1 cellular context compared by ENCODE assay signal in the genomic region with DNA sequence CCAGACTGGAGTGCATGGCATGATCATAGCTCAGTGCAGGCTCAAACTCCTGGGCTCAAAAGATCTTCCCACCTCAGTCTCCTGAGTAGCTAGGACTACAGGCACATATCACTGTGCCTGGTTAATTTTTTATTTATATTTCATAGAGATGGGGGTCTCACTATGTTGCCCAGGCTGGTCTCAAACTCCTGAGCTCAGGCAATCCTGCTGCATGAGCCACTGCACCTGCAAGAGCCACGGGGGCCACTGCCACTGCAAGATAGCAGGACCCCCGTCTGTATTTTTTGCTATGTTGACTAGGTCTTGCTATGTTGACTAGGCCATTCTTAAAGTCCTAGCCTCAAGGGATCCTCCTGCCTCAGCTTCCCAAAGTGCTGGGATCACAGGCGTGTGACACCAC.
TF ChIP-seq lines count a peak whose summit lies in the region.

No MANE protein-coding gene starts in this region.

TF ChIP-seq in HCT116, 20 proteins besides CTCF, POLR2A, EP300 and RAD21 (continued from another document):
- TF ChIP-seq FOSL1 (IDR thresholded peaks at IDR 0.05; ENCODE audit: low read depth) (no peak), CBX3 (IDR thresholded peaks at IDR 0.05; ENCODE audit: low read depth) (no peak), CEBPB (IDR thresholded peaks at IDR 0.05; ENCODE audit: low read depth) (no peak), ZNF274 (IDR thresholded peaks at IDR 0.05; ENCODE audit: low read depth, low read length) (no peak), ELF1 (IDR thresholded peaks at IDR 0.05; ENCODE audit: borderline replicate concordance, low read depth) (no peak), SRF (IDR thresholded peaks at IDR 0.05; ENCODE audit: low read depth) (no peak), SIN3A (IDR thresholded peaks at IDR 0.05; ENCODE audit: low read depth) (no peak), TCF7L2 (IDR thresholded peaks at IDR 0.05; ENCODE audit: borderline replicate concordance, extremely low read depth, insufficient read depth, insufficient read length) (no peak), YY1 (IDR thresholded peaks at IDR 0.05; ENCODE audit: extremely low read depth, insufficient replicate concordance, low read depth, low read length) (no peak), JUND (IDR thresholded peaks at IDR 0.05) (no peak)
- TF ChIP-seq, protein P1, sequence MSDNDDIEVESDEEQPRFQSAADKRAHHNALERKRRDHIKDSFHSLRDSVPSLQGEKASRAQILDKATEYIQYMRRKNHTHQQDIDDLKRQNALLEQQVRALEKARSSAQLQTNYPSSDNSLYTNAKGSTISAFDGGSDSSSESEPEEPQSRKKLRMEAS (IDR thresholded peaks at IDR 0.05) = no peak
- TF ChIP-seq, protein P2, sequence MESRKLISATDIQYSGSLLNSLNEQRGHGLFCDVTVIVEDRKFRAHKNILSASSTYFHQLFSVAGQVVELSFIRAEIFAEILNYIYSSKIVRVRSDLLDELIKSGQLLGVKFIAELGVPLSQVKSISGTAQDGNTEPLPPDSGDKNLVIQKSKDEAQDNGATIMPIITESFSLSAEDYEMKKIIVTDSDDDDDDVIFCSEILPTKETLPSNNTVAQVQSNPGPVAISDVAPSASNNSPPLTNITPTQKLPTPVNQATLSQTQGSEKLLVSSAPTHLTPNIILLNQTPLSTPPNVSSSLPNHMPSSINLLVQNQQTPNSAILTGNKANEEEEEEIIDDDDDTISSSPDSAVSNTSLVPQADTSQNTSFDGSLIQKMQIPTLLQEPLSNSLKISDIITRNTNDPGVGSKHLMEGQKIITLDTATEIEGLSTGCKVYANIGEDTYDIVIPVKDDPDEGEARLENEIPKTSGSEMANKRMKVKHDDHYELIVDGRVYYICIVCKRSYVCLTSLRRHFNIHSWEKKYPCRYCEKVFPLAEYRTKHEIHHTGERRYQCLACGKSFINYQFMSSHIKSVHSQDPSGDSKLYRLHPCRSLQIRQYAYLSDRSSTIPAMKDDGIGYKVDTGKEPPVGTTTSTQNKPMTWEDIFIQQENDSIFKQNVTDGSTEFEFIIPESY (IDR thresholded peaks at IDR 0.05; ENCODE audit: extremely low read depth, insufficient replicate concordance, low read length) = no peak
- TF ChIP-seq, protein P3, sequence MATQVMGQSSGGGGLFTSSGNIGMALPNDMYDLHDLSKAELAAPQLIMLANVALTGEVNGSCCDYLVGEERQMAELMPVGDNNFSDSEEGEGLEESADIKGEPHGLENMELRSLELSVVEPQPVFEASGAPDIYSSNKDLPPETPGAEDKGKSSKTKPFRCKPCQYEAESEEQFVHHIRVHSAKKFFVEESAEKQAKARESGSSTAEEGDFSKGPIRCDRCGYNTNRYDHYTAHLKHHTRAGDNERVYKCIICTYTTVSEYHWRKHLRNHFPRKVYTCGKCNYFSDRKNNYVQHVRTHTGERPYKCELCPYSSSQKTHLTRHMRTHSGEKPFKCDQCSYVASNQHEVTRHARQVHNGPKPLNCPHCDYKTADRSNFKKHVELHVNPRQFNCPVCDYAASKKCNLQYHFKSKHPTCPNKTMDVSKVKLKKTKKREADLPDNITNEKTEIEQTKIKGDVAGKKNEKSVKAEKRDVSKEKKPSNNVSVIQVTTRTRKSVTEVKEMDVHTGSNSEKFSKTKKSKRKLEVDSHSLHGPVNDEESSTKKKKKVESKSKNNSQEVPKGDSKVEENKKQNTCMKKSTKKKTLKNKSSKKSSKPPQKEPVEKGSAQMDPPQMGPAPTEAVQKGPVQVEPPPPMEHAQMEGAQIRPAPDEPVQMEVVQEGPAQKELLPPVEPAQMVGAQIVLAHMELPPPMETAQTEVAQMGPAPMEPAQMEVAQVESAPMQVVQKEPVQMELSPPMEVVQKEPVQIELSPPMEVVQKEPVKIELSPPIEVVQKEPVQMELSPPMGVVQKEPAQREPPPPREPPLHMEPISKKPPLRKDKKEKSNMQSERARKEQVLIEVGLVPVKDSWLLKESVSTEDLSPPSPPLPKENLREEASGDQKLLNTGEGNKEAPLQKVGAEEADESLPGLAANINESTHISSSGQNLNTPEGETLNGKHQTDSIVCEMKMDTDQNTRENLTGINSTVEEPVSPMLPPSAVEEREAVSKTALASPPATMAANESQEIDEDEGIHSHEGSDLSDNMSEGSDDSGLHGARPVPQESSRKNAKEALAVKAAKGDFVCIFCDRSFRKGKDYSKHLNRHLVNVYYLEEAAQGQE (IDR thresholded peaks at IDR 0.05; ENCODE audit: low read depth) = no peak
